In genomic region chr7:100449190-100449795, GRCh38 we compare ENCODE assay signal across 23 cellular contexts. TPM values are rescaled to one million over a fixed set of nuclear protein-coding genes. Genes with fewer than 3 reads are reported as not detected.
DNase-seq lines count a peak whose midpoint lies in the region; ATAC-seq, FAIRE-seq and TF ChIP-seq lines count a peak whose summit lies in the region.
"Had no signal": no experiment of that assay in that cellular context is flagged by ENCODE, and none has a peak within 500 bp of the region (broad histone marks: within the 10 kb centered on the region; RNA-seq: fewer than 3 reads in every experiment).

No MANE protein-coding gene starts in this region.

- no peak for TF ChIP-seq RAD21 in HepG2 (CRISPR knock-in tag; IDR thresholded peaks at IDR 0.05)

- H3K4me3 ChIP-seq in HepG2 (replicated peaks in 1 of 3; ENCODE audit: insufficient read depth in 1 of 3, low read depth in 2 of 3, low read length in 3 of 3) = peak overlapping the region in 1 of 3 experiments; percentile 73; a peak in 1 of 6 replicates

- H3K79me2 ChIP-seq in HepG2 (ENCODE audit: insufficient read depth, low read length) = no peaks in the 10 kb centered on the region
- H3K79me2 ChIP-seq: hepatocyte had no signal

- in situ Hi-C loops in HepG2 (cut with HindIII; ENCODE audit: extremely low pct_ligation_motif_present, low pct_unique_long_range_greater_than_20kb) = no loop called here

- no peaks in the 10 kb centered on the region for H3K36me3 ChIP-seq in HepG2 (replicated peaks in 1 of 2; ENCODE audit: control insufficient read depth in 1 of 2, insufficient read depth in 2 of 2, low read length in 2 of 2)
- H3K36me3 ChIP-seq: tibial nerve had no signal

- H3K4me1 ChIP-seq in HepG2 (ENCODE audit: insufficient read depth, low read length) = peaks cover 42% of the 10 kb centered on the region

- peak overlapping the region; percentile 7; the same call in 1 of the 2 replicates for H3K9ac ChIP-seq in HepG2 (ENCODE audit: insufficient read depth, low read depth, low read length)

- no peaks in the 10 kb centered on the region for H4K20me1 ChIP-seq in HepG2 (ENCODE audit: insufficient read depth, low read length)

- peak overlapping the region; percentile 16 for H3K27ac Mint-ChIP-seq in activated naive CD8-positive, alpha-beta T cell
- no peak overlapping the region for H3K27ac Mint-ChIP-seq in activated naive CD8-positive, alpha-beta T cell treated with anti-CD3 and anti-CD28 coated beads for 36 hours
- no peak overlapping the region for H3K27ac Mint-ChIP-seq in activated B cell treated with CpG ODN at 0.5 μM for 24 hours
- H3K27ac Mint-ChIP-seq in stimulated activated memory B cell treated with anti-CD40 and anti-IgM and Interleukin-4, amounts not matched to agents 10 μg/mL and 1 μg/mL and 100 μg/mL, for 72 hours = no peak overlapping the region
- H3K27ac Mint-ChIP-seq: activated CD4-positive, alpha-beta T cell treated with anti-CD3 and anti-CD28 coated beads, Interleukin-2, amount 10 ng/mL, durations not matched to agents 24 days and 14 days had no signal

- H3K36me3 Mint-ChIP-seq in activated naive CD8-positive, alpha-beta T cell = no peaks in the 10 kb centered on the region
- no peaks in the 10 kb centered on the region for H3K36me3 Mint-ChIP-seq in activated naive CD8-positive, alpha-beta T cell treated with anti-CD3 and anti-CD28 coated beads for 36 hours
- H3K36me3 Mint-ChIP-seq in activated B cell treated with CpG ODN at 0.5 μM for 24 hours (ENCODE audit: low read depth) = no peaks in the 10 kb centered on the region
- no peaks in the 10 kb centered on the region for H3K36me3 Mint-ChIP-seq in stimulated activated memory B cell treated with anti-CD40 and anti-IgM and Interleukin-4, amounts not matched to agents 10 μg/mL and 1 μg/mL and 100 μg/mL, for 72 hours

- no peak for TF ChIP-seq EP300 in HepG2 (IDR thresholded peaks at IDR 0.05; ENCODE audit: low read depth in 2 of 2, low read length in 2 of 2)
- TF ChIP-seq EP300 in HepG2 (CRISPR knock-in tag; IDR thresholded peaks at IDR 0.05; ENCODE audit: borderline replicate concordance) = no peak

- no peak for TF ChIP-seq POLR2A in HepG2 (IDR thresholded peaks at IDR 0.05; ENCODE audit: insufficient read depth in 1 of 2, low read depth in 2 of 2, low read length in 2 of 2)

- no peaks in the 10 kb centered on the region for H3K9me3 Mint-ChIP-seq in activated naive CD8-positive, alpha-beta T cell (ENCODE audit: low read depth)
- H3K9me3 Mint-ChIP-seq in activated naive CD8-positive, alpha-beta T cell treated with anti-CD3 and anti-CD28 coated beads for 36 hours = no peaks in the 10 kb centered on the region
- H3K9me3 Mint-ChIP-seq in activated B cell treated with CpG ODN at 0.5 μM for 24 hours = no peaks in the 10 kb centered on the region
- no peaks in the 10 kb centered on the region for H3K9me3 Mint-ChIP-seq in stimulated activated memory B cell treated with anti-CD40 and anti-IgM and Interleukin-4, amounts not matched to agents 10 μg/mL and 1 μg/mL and 100 μg/mL, for 72 hours
- H3K9me3 Mint-ChIP-seq: activated CD4-positive, alpha-beta T cell treated with anti-CD3 and anti-CD28 coated beads, Interleukin-2, amount 10 ng/mL, durations not matched to agents 24 days and 14 days had no signal

- H3K27ac ChIP-seq in HepG2 (ENCODE audit: extremely low read length, insufficient read depth, low read length) = peak overlapping the region; percentile 40
- H3K27ac ChIP-seq: hepatocyte had no signal

- ATAC-seq in activated B cell treated with CpG ODN at 0.5 μM for 24 hours (ENCODE audit: low read depth) = no peak
- ATAC-seq in HepG2 = no peak
- ATAC-seq in stimulated activated memory B cell treated with anti-CD40 and anti-IgM and Interleukin-4, amounts not matched to agents 10 μg/mL and 1 μg/mL and 100 μg/mL, for 72 hours = no peak
- ATAC-seq in HG03439 (IDR thresholded peaks at IDR 0.05; ENCODE audit: unreplicated experiment) = no peak

- POLR2A ChIA-PET in activated B cell treated with CpG ODN at 0.5 μM for 24 hours (lab: Charles Lee) = interaction anchor here (0.6 to 7.9 kb wide), 4 partner anchors 13 to 84 kb away, joined by 3 to 65 read pairs (median 12); partner anchors contain the start of genes MEPCE, PPP1R35 and ZCWPW1
- POLR2A ChIA-PET in HepG2 (lab: Yijun Ruan, JAX) = interaction anchor here (0.7 to 2.5 kb wide), 10 partner anchors 9 to 204 kb away, joined by 3 to 47 read pairs (median 4); partner anchors contain the start of genes FBXO24, LRCH4, MEPCE and PPP1R35

- DNase-seq in activated naive CD8-positive, alpha-beta T cell treated with anti-CD3 and anti-CD28 coated beads for 36 hours = no peak
- DNase-seq in activated B cell treated with CpG ODN at 0.5 μM for 24 hours = no peak
- no peak for DNase-seq in HepG2 (ENCODE audit: low spot score)
- no peak for DNase-seq in 8988T
- DNase-seq in effector CD4-positive, alpha-beta T cell = no peak
- DNase-seq: activated CD4-positive, alpha-beta T cell treated with anti-CD3 and anti-CD28 coated beads, Interleukin-2, amount 10 ng/mL, durations not matched to agents 24 days and 14 days; activated CD8-positive, alpha-beta memory T cell treated with anti-CD3 and anti-CD28 coated beads, Interleukin-2, amount 50 U/mL, for 4 hours; activated gamma-delta T cell treated with Interleukin-2 at 50 U/mL for 16 hours; NCI-H1092 treated with DMSO at 0.1 percent for 48 hours; NCI-H524; nucleus accumbens; SHP77; stimulated activated CD4-positive, alpha-beta T cell treated with anti-CD3 and anti-CD28 coated beads, Interleukin-15, amount 100 ng/mL, for 24 hours; stimulated activated naive CD4-positive, alpha-beta T cell had no signal

- H2AFZ ChIP-seq in HepG2 (ENCODE audit: low read length) = no peak overlapping the region

- WGBS in HepG2 (ENCODE audit: low lambda C conversion rate) = 13% methylated on average over 13 of the region's 13 CpGs

- intact Hi-C loops in activated B cell treated with CpG ODN at 0.5 μM for 24 hours (cut with micrococcal nuclease) = no loop called here
- intact Hi-C loops in HepG2 (cut with micrococcal nuclease; ENCODE audit: unreplicated experiment) = no loop called here

- TF ChIP-seq CTCF in activated B cell treated with CpG ODN at 0.5 μM for 24 hours (IDR thresholded peaks at IDR 0.05) (no peak), HepG2 (CRISPR knock-in tag; IDR thresholded peaks at IDR 0.05) (no peak)

- no peaks in the 10 kb centered on the region for H3K9me3 ChIP-seq in HepG2 (ENCODE audit: low read length)
- H3K9me3 ChIP-seq: A549, tibial nerve had no signal

- peaks cover 14% of the 10 kb centered on the region for H3K4me1 Mint-ChIP-seq in activated naive CD8-positive, alpha-beta T cell (ENCODE audit: low read depth)
- H3K4me1 Mint-ChIP-seq in activated naive CD8-positive, alpha-beta T cell treated with anti-CD3 and anti-CD28 coated beads for 36 hours = peaks cover 16% of the 10 kb centered on the region
- H3K4me1 Mint-ChIP-seq in activated B cell treated with CpG ODN at 0.5 μM for 24 hours = peaks cover 26% of the 10 kb centered on the region
- peaks cover 29% of the 10 kb centered on the region for H3K4me1 Mint-ChIP-seq in stimulated activated memory B cell treated with anti-CD40 and anti-IgM and Interleukin-4, amounts not matched to agents 10 μg/mL and 1 μg/mL and 100 μg/mL, for 72 hours

- no peaks in the 10 kb centered on the region for H3K27me3 Mint-ChIP-seq in activated naive CD8-positive, alpha-beta T cell
- H3K27me3 Mint-ChIP-seq in activated naive CD8-positive, alpha-beta T cell treated with anti-CD3 and anti-CD28 coated beads for 36 hours = no peaks in the 10 kb centered on the region
- no peaks in the 10 kb centered on the region for H3K27me3 Mint-ChIP-seq in activated B cell treated with CpG ODN at 0.5 μM for 24 hours
- H3K27me3 Mint-ChIP-seq in stimulated activated memory B cell treated with anti-CD40 and anti-IgM and Interleukin-4, amounts not matched to agents 10 μg/mL and 1 μg/mL and 100 μg/mL, for 72 hours = no peaks in the 10 kb centered on the region
- H3K27me3 Mint-ChIP-seq: activated CD4-positive, alpha-beta T cell treated with anti-CD3 and anti-CD28 coated beads, Interleukin-2, amount 10 ng/mL, durations not matched to agents 24 days and 14 days had no signal

- H3K27me3 ChIP-seq in HepG2 (ENCODE audit: control insufficient read depth in 1 of 2, insufficient read depth in 2 of 2, low read length in 2 of 2) = no peaks in the 10 kb centered on the region
- H3K27me3 ChIP-seq: hepatocyte, tibial nerve had no signal

- FAIRE-seq in HepG2 (lab: Jason Lieb, UNC) = peak; percentile 56
- FAIRE-seq: A549, astrocyte, G401.6, keratinocyte had no signal

- no TSS peak for BruUV-seq in HepG2 (replicated peaks; lab: Mats Ljungman, UMichigan)

- peak overlapping the region; percentile 83 for H3K4me2 ChIP-seq in HepG2 (ENCODE audit: low read depth, low read length)

- CTCF ChIA-PET in activated B cell treated with CpG ODN at 0.5 μM for 24 hours (lab: Charles Lee) = interaction anchor here (0.7 to 2.1 kb wide), 4 partner anchors 42 to 316 kb away, joined by 4 to 12 read pairs (median 6); no protein-coding TSS in a partner anchor
- CTCF ChIA-PET in HepG2 (lab: Yijun Ruan, JAX; ENCODE audit: low intra/inter-chr PET ratio, low total read pairs) = no interaction called here

- H3K4me3 Mint-ChIP-seq in activated naive CD8-positive, alpha-beta T cell = no peak overlapping the region
- no peak overlapping the region for H3K4me3 Mint-ChIP-seq in activated naive CD8-positive, alpha-beta T cell treated with anti-CD3 and anti-CD28 coated beads for 36 hours
- peak overlapping the region; percentile 20 for H3K4me3 Mint-ChIP-seq in activated B cell treated with CpG ODN at 0.5 μM for 24 hours
- H3K4me3 Mint-ChIP-seq in stimulated activated memory B cell treated with anti-CD40 and anti-IgM and Interleukin-4, amounts not matched to agents 10 μg/mL and 1 μg/mL and 100 μg/mL, for 72 hours = peak overlapping the region; percentile 18

RNA-seq across cellular contexts. Expression of gene PPP1R35, which starts 13.0 kb away (rescaled TPM):
- total RNA-seq in activated naive CD8-positive, alpha-beta T cell treated with anti-CD3 and anti-CD28 coated beads for 36 hours = 10 to 100 TPM; 45.7 to 46.4 TPM
- total RNA-seq in activated B cell treated with CpG ODN at 0.5 μM for 24 hours = 41.2 and 45.0 TPM in 2 replicates
- total RNA-seq in HepG2 (2016; rRNA removed; fragmentation: Illumina TruSeq; extraction: Trizol) = 16.7 and 24.8 TPM in 2 replicates
- 16.5 and 21.7 TPM in 2 replicates for total RNA-seq in HepG2 (2016; cell fraction: cytosol; rRNA removed; fragmentation: Illumina TruSeq; extraction: Trizol; ENCODE audit: low read depth)
- total RNA-seq in HepG2 (2016; cell fraction: insoluble cytoplasmic fraction; rRNA removed; fragmentation: Illumina TruSeq; extraction: Trizol) = 19.3 and 24.7 TPM in 2 replicates
- 16.5 and 20.1 TPM in 2 replicates for total RNA-seq in HepG2 (2016; cell fraction: membrane; rRNA removed; fragmentation: Illumina TruSeq; extraction: Trizol)
- total RNA-seq in HepG2 (2016; cell fraction: nucleus; rRNA removed; fragmentation: Illumina TruSeq; extraction: Trizol) = 13.8 and 17.9 TPM in 2 replicates
- 26.4 and 29.0 TPM in 2 replicates for polyA plus RNA-seq in HepG2 (2011; rRNA removed)
- 18.0 and 33.0 TPM in 2 replicates for polyA plus RNA-seq in HepG2 (2011; cell fraction: cytosol; rRNA removed)
- 102 and 127 TPM in 2 replicates for polyA plus RNA-seq in HepG2 (2011; cell fraction: nucleus; rRNA removed)
- polyA plus RNA-seq in HepG2 (2012) = 17.6 and 20.1 TPM in 2 replicates
- polyA plus RNA-seq in HepG2 (2016; cell fraction: cytosol; fragmentation: Illumina TruSeq; extraction: Trizol; ENCODE audit: low read depth) = 16.5 and 23.2 TPM in 2 replicates
- 21.3 TPM in 2 replicates for polyA plus RNA-seq in HepG2 (2016; cell fraction: insoluble cytoplasmic fraction; fragmentation: Illumina TruSeq; extraction: Trizol; ENCODE audit: low read depth)
- 13.7 and 17.5 TPM in 2 replicates for polyA plus RNA-seq in HepG2 (2016; cell fraction: membrane; fragmentation: Illumina TruSeq; extraction: Trizol; ENCODE audit: low read depth)
- polyA plus RNA-seq in HepG2 (2016; cell fraction: nucleus; fragmentation: Illumina TruSeq; extraction: Trizol; ENCODE audit: insufficient read depth, low read depth) = 39.6 and 40.4 TPM in 2 replicates
- 13.2 and 24.1 TPM in 2 replicates for polyA minus RNA-seq in HepG2 (2011; rRNA and poly(A)+ RNA removed; ENCODE audit: low replicate concordance)
- 10.6 and 13.9 TPM in 2 replicates for polyA minus RNA-seq in HepG2 (2011; cell fraction: cytosol; rRNA and poly(A)+ RNA removed)
- 7.1 and 7.3 TPM in 2 replicates for polyA minus RNA-seq in HepG2 (2011; cell fraction: nucleus; rRNA and poly(A)+ RNA removed)

RNA-seq across cellular contexts. Expression of gene SPACDR, which starts 14.8 kb away (rescaled TPM):
- 1 to 10 TPM; 1.0 to 1.5 TPM for total RNA-seq in activated naive CD8-positive, alpha-beta T cell treated with anti-CD3 and anti-CD28 coated beads for 36 hours
- total RNA-seq in activated B cell treated with CpG ODN at 0.5 μM for 24 hours = 2.3 and 2.7 TPM in 2 replicates
- not detected in 2 replicates for total RNA-seq in HepG2 (2016; rRNA removed; fragmentation: Illumina TruSeq; extraction: Trizol)
- total RNA-seq in HepG2 (2016; cell fraction: cytosol; rRNA removed; fragmentation: Illumina TruSeq; extraction: Trizol; ENCODE audit: low read depth) = not detected in 2 replicates
- 0.15 TPM in 1 of 2 replicates, not detected in the other for total RNA-seq in HepG2 (2016; cell fraction: insoluble cytoplasmic fraction; rRNA removed; fragmentation: Illumina TruSeq; extraction: Trizol)
- not detected in 2 replicates for total RNA-seq in HepG2 (2016; cell fraction: membrane; rRNA removed; fragmentation: Illumina TruSeq; extraction: Trizol)
- not detected in 2 replicates for total RNA-seq in HepG2 (2016; cell fraction: nucleus; rRNA removed; fragmentation: Illumina TruSeq; extraction: Trizol)
- polyA plus RNA-seq in HepG2 (2011; rRNA removed) = 0.24 and 0.41 TPM in 2 replicates
- polyA plus RNA-seq in HepG2 (2011; cell fraction: cytosol; rRNA removed) = 0.16 TPM in 1 of 2 replicates, not detected in the other
- polyA plus RNA-seq in HepG2 (2011; cell fraction: nucleus; rRNA removed) = 0.55 and 0.99 TPM in 2 replicates
- polyA plus RNA-seq in HepG2 (2012) = 0.20 TPM in 1 of 2 replicates, not detected in the other
- polyA plus RNA-seq in HepG2 (2016; cell fraction: cytosol; fragmentation: Illumina TruSeq; extraction: Trizol; ENCODE audit: low read depth) = not detected in 2 replicates
- not detected in 2 replicates for polyA plus RNA-seq in HepG2 (2016; cell fraction: insoluble cytoplasmic fraction; fragmentation: Illumina TruSeq; extraction: Trizol; ENCODE audit: low read depth)
- 0.26 TPM in 1 of 2 replicates, not detected in the other for polyA plus RNA-seq in HepG2 (2016; cell fraction: membrane; fragmentation: Illumina TruSeq; extraction: Trizol; ENCODE audit: low read depth)
- polyA plus RNA-seq in HepG2 (2016; cell fraction: nucleus; fragmentation: Illumina TruSeq; extraction: Trizol; ENCODE audit: insufficient read depth, low read depth) = not detected in 2 replicates
- polyA minus RNA-seq in HepG2 (2011; rRNA and poly(A)+ RNA removed; ENCODE audit: low replicate concordance) = 0.14 and 0.65 TPM in 2 replicates
- polyA minus RNA-seq in HepG2 (2011; cell fraction: cytosol; rRNA and poly(A)+ RNA removed) = not detected in 2 replicates
- polyA minus RNA-seq in HepG2 (2011; cell fraction: nucleus; rRNA and poly(A)+ RNA removed) = not detected in 2 replicates
- polyA plus RNA-seq: hepatocyte had no signal

RNA-seq across cellular contexts. Expression of gene MEPCE, which starts 19.7 kb away (rescaled TPM):
- total RNA-seq in activated naive CD8-positive, alpha-beta T cell treated with anti-CD3 and anti-CD28 coated beads for 36 hours = 10 to 100 TPM; 60.1 to 65.4 TPM
- 61.0 and 65.5 TPM in 2 replicates for total RNA-seq in activated B cell treated with CpG ODN at 0.5 μM for 24 hours
- 22.6 and 26.0 TPM in 2 replicates for total RNA-seq in HepG2 (2016; rRNA removed; fragmentation: Illumina TruSeq; extraction: Trizol)
- total RNA-seq in HepG2 (2016; cell fraction: cytosol; rRNA removed; fragmentation: Illumina TruSeq; extraction: Trizol; ENCODE audit: low read depth) = 3.8 and 3.9 TPM in 2 replicates
- total RNA-seq in HepG2 (2016; cell fraction: insoluble cytoplasmic fraction; rRNA removed; fragmentation: Illumina TruSeq; extraction: Trizol) = 20.2 and 25.7 TPM in 2 replicates
- total RNA-seq in HepG2 (2016; cell fraction: membrane; rRNA removed; fragmentation: Illumina TruSeq; extraction: Trizol) = 12.8 and 14.8 TPM in 2 replicates
- 14.9 and 18.9 TPM in 2 replicates for total RNA-seq in HepG2 (2016; cell fraction: nucleus; rRNA removed; fragmentation: Illumina TruSeq; extraction: Trizol)
- 12.3 and 12.7 TPM in 2 replicates for polyA plus RNA-seq in HepG2 (2011; rRNA removed)
- polyA plus RNA-seq in HepG2 (2011; cell fraction: cytosol; rRNA removed) = 9.2 and 10.6 TPM in 2 replicates
- polyA plus RNA-seq in HepG2 (2011; cell fraction: nucleus; rRNA removed) = 18.9 and 27.3 TPM in 2 replicates
- polyA plus RNA-seq in HepG2 (2012) = 14.6 and 17.9 TPM in 2 replicates
- polyA plus RNA-seq in HepG2 (2016; cell fraction: cytosol; fragmentation: Illumina TruSeq; extraction: Trizol; ENCODE audit: low read depth) = 3.0 and 3.3 TPM in 2 replicates
- polyA plus RNA-seq in HepG2 (2016; cell fraction: insoluble cytoplasmic fraction; fragmentation: Illumina TruSeq; extraction: Trizol; ENCODE audit: low read depth) = 20.4 and 25.4 TPM in 2 replicates
- polyA plus RNA-seq in HepG2 (2016; cell fraction: membrane; fragmentation: Illumina TruSeq; extraction: Trizol; ENCODE audit: low read depth) = 8.6 and 9.6 TPM in 2 replicates
- 23.4 and 28.3 TPM in 2 replicates for polyA plus RNA-seq in HepG2 (2016; cell fraction: nucleus; fragmentation: Illumina TruSeq; extraction: Trizol; ENCODE audit: insufficient read depth, low read depth)
- polyA minus RNA-seq in HepG2 (2011; rRNA and poly(A)+ RNA removed; ENCODE audit: low replicate concordance) = 44.0 and 89.0 TPM in 2 replicates
- 8.6 and 10.8 TPM in 2 replicates for polyA minus RNA-seq in HepG2 (2011; cell fraction: cytosol; rRNA and poly(A)+ RNA removed)
- polyA minus RNA-seq in HepG2 (2011; cell fraction: nucleus; rRNA and poly(A)+ RNA removed) = 27.3 and 30.2 TPM in 2 replicates

RNA-seq across cellular contexts. Expression of gene ZCWPW1, which starts 20.8 kb away (rescaled TPM):
- 1 to 10 TPM; 2.9 to 3.0 TPM for total RNA-seq in activated naive CD8-positive, alpha-beta T cell treated with anti-CD3 and anti-CD28 coated beads for 36 hours
- total RNA-seq in activated B cell treated with CpG ODN at 0.5 μM for 24 hours (10.8 and 15.2 TPM in 2 replicates), HepG2 (2016; rRNA removed; fragmentation: Illumina TruSeq; extraction: Trizol) (2.5 and 2.6 TPM in 2 replicates)
- total RNA-seq in HepG2 (2016; cell fraction: cytosol; rRNA removed; fragmentation: Illumina TruSeq; extraction: Trizol; ENCODE audit: low read depth) = 2.1 and 2.2 TPM in 2 replicates
- total RNA-seq in HepG2 (2016; cell fraction: insoluble cytoplasmic fraction; rRNA removed; fragmentation: Illumina TruSeq; extraction: Trizol) = 1.8 and 1.9 TPM in 2 replicates
- total RNA-seq in HepG2 (2016; cell fraction: membrane; rRNA removed; fragmentation: Illumina TruSeq; extraction: Trizol) = 2.5 and 3.9 TPM in 2 replicates
- total RNA-seq in HepG2 (2016; cell fraction: nucleus; rRNA removed; fragmentation: Illumina TruSeq; extraction: Trizol) = 1.5 and 2.4 TPM in 2 replicates
- polyA plus RNA-seq in HepG2 (2011; rRNA removed) = 1.6 and 2.4 TPM in 2 replicates
- 1.1 and 1.3 TPM in 2 replicates for polyA plus RNA-seq in HepG2 (2011; cell fraction: cytosol; rRNA removed)
- 4.8 and 5.3 TPM in 2 replicates for polyA plus RNA-seq in HepG2 (2011; cell fraction: nucleus; rRNA removed)
- 1.8 and 2.3 TPM in 2 replicates for polyA plus RNA-seq in HepG2 (2012)
- 1.4 and 2.2 TPM in 2 replicates for polyA plus RNA-seq in HepG2 (2016; cell fraction: cytosol; fragmentation: Illumina TruSeq; extraction: Trizol; ENCODE audit: low read depth)
- 2.0 and 2.9 TPM in 2 replicates for polyA plus RNA-seq in HepG2 (2016; cell fraction: insoluble cytoplasmic fraction; fragmentation: Illumina TruSeq; extraction: Trizol; ENCODE audit: low read depth)
- polyA plus RNA-seq in HepG2 (2016; cell fraction: membrane; fragmentation: Illumina TruSeq; extraction: Trizol; ENCODE audit: low read depth) = 1.8 and 2.6 TPM in 2 replicates
- polyA plus RNA-seq in HepG2 (2016; cell fraction: nucleus; fragmentation: Illumina TruSeq; extraction: Trizol; ENCODE audit: insufficient read depth, low read depth) = 5.2 and 6.5 TPM in 2 replicates
- 0.28 and 1.5 TPM in 2 replicates for polyA minus RNA-seq in HepG2 (2011; rRNA and poly(A)+ RNA removed; ENCODE audit: low replicate concordance)
- polyA minus RNA-seq in HepG2 (2011; cell fraction: cytosol; rRNA and poly(A)+ RNA removed) = 0.49 and 1.1 TPM in 2 replicates
- polyA minus RNA-seq in HepG2 (2011; cell fraction: nucleus; rRNA and poly(A)+ RNA removed) = 1.7 and 3.3 TPM in 2 replicates

RNA-seq across cellular contexts. Expression of gene TSC22D4, which starts 29.7 kb away (rescaled TPM):
- total RNA-seq in activated naive CD8-positive, alpha-beta T cell treated with anti-CD3 and anti-CD28 coated beads for 36 hours = 10 to 100 TPM; 81.4 to 83.7 TPM
- total RNA-seq in activated B cell treated with CpG ODN at 0.5 μM for 24 hours = 60.2 and 68.7 TPM in 2 replicates
- 6.3 and 7.7 TPM in 2 replicates for total RNA-seq in HepG2 (2016; rRNA removed; fragmentation: Illumina TruSeq; extraction: Trizol)
- 2.6 and 2.9 TPM in 2 replicates for total RNA-seq in HepG2 (2016; cell fraction: cytosol; rRNA removed; fragmentation: Illumina TruSeq; extraction: Trizol; ENCODE audit: low read depth)
- total RNA-seq in HepG2 (2016; cell fraction: insoluble cytoplasmic fraction; rRNA removed; fragmentation: Illumina TruSeq; extraction: Trizol) = 5.6 and 7.4 TPM in 2 replicates
- total RNA-seq in HepG2 (2016; cell fraction: membrane; rRNA removed; fragmentation: Illumina TruSeq; extraction: Trizol) = 4.7 and 8.1 TPM in 2 replicates
- 4.4 and 5.5 TPM in 2 replicates for total RNA-seq in HepG2 (2016; cell fraction: nucleus; rRNA removed; fragmentation: Illumina TruSeq; extraction: Trizol)
- polyA plus RNA-seq in HepG2 (2011; rRNA removed) = 8.7 and 10.1 TPM in 2 replicates
- polyA plus RNA-seq in HepG2 (2011; cell fraction: cytosol; rRNA removed) = 6.5 and 10.9 TPM in 2 replicates
- polyA plus RNA-seq in HepG2 (2011; cell fraction: nucleus; rRNA removed) = 17.7 and 20.7 TPM in 2 replicates
- 6.9 and 11.5 TPM in 2 replicates for polyA plus RNA-seq in HepG2 (2012)
- polyA plus RNA-seq in HepG2 (2016; cell fraction: cytosol; fragmentation: Illumina TruSeq; extraction: Trizol; ENCODE audit: low read depth) = 2.7 and 4.0 TPM in 2 replicates
- 10.1 and 11.1 TPM in 2 replicates for polyA plus RNA-seq in HepG2 (2016; cell fraction: insoluble cytoplasmic fraction; fragmentation: Illumina TruSeq; extraction: Trizol; ENCODE audit: low read depth)
- polyA plus RNA-seq in HepG2 (2016; cell fraction: membrane; fragmentation: Illumina TruSeq; extraction: Trizol; ENCODE audit: low read depth) = 6.2 and 8.1 TPM in 2 replicates
- polyA plus RNA-seq in HepG2 (2016; cell fraction: nucleus; fragmentation: Illumina TruSeq; extraction: Trizol; ENCODE audit: insufficient read depth, low read depth) = 13.1 and 14.8 TPM in 2 replicates
- 9.9 and 13.8 TPM in 2 replicates for polyA minus RNA-seq in HepG2 (2011; rRNA and poly(A)+ RNA removed; ENCODE audit: low replicate concordance)
- 7.0 and 9.1 TPM in 2 replicates for polyA minus RNA-seq in HepG2 (2011; cell fraction: cytosol; rRNA and poly(A)+ RNA removed)
- polyA minus RNA-seq in HepG2 (2011; cell fraction: nucleus; rRNA and poly(A)+ RNA removed) = 3.0 and 4.5 TPM in 2 replicates

Comparison
In these comparisons a context has a peak if more than half of its experiments do, and no peak if none do; other contexts are left out.
1. H3K4me3 Mint-ChIP-seq: peak in activated B cell treated with CpG ODN at 0.5 μM for 24 hours (single experiment) and stimulated activated memory B cell treated with anti-CD40 and anti-IgM and Interleukin-4, amounts not matched to agents 10 μg/mL and 1 μg/mL and 100 μg/mL, for 72 hours (single experiment); none in activated naive CD8-positive, alpha-beta T cell (single experiment) and activated naive CD8-positive, alpha-beta T cell treated with anti-CD3 and anti-CD28 coated beads for 36 hours (single experiment).